28 cellular contexts compared by ENCODE assay signal in genomic region chr12:109126781-109127180, GRCh38. TPM values are rescaled to one million over a fixed set of nuclear protein-coding genes. Genes with fewer than 3 reads are reported as not detected.
DNase-seq lines count a peak whose midpoint lies in the region; ATAC-seq and TF ChIP-seq lines count a peak whose summit lies in the region.
"Had no signal": no experiment of that assay in that cellular context is flagged by ENCODE, and none has a peak within 500 bp of the region (broad histone marks: within the 10 kb centered on the region; RNA-seq: fewer than 3 reads in every experiment).

No MANE protein-coding gene starts in this region.

- H3K27me3 Mint-ChIP-seq in GM23338 (ENCODE audit: insufficient read depth, low read depth, poor library complexity) = peaks cover 4% of the 10 kb centered on the region
- H3K27me3 Mint-ChIP-seq: activated T-helper 17 cell treated with anti-CD3 and anti-CD28 coated beads, Interleukin-2, amount 50 U/mL, for 72 hours; stimulated activated naive CD8-positive, alpha-beta T cell treated with anti-CD3 and anti-CD28 coated beads, Interleukin-15, amount 100 ng/mL, for 72 hours had no signal

- no peaks in the 10 kb centered on the region for H4K20me1 ChIP-seq in GM23338 (replicated peaks; ENCODE audit: insufficient read depth)

- H3K9me3 ChIP-seq in right atrium auricular region (no peaks in the 10 kb centered on the region), parathyroid adenoma (ENCODE audit: control insufficient read depth, low read length) (no peaks in the 10 kb centered on the region), vagina (no peaks in the 10 kb centered on the region)
- H3K9me3 ChIP-seq: pancreas, tibial nerve had no signal

- no peaks in the 10 kb centered on the region for H3K9me2 ChIP-seq in GM23338 (ENCODE audit: insufficient read depth)

- H3K4me3 Mint-ChIP-seq in GM23338 = no peak overlapping the region
- H3K4me3 Mint-ChIP-seq: activated T-helper 17 cell treated with anti-CD3 and anti-CD28 coated beads, Interleukin-2, amount 50 U/mL, for 72 hours; CD14-positive monocyte; HFFc6; neural crest cell; stimulated activated naive CD8-positive, alpha-beta T cell treated with anti-CD3 and anti-CD28 coated beads, Interleukin-15, amount 100 ng/mL, for 72 hours had no signal

- no peak overlapping the region for H3K4me2 ChIP-seq in parathyroid adenoma (ENCODE audit: low read length)
- no peak overlapping the region for H3K4me2 ChIP-seq in GM23338

- H3K27ac ChIP-seq in right atrium auricular region (peak overlapping the region in 1 of 2 donors; percentile 72), parathyroid adenoma (peak overlapping the region; percentile 89), vagina (peak overlapping the region; percentile 20), GM23338 (ENCODE audit: low read depth) (no peak overlapping the region)
- H3K27ac ChIP-seq: 22Rv1, pancreas, WERI-Rb-1 had no signal

- H3K4me1 ChIP-seq in right atrium auricular region (peaks cover 0 to 47% of the 10 kb centered on the region in 2 donors), parathyroid adenoma (peaks cover 33% of the 10 kb centered on the region), vagina (peaks cover 13% of the 10 kb centered on the region), GM23338 (ENCODE audit: insufficient read depth) (no peaks in the 10 kb centered on the region)

- H3K4me3 ChIP-seq in right atrium auricular region = no peak overlapping the region
- H3K4me3 ChIP-seq in parathyroid adenoma (ENCODE audit: low read depth, low read length) = no peak overlapping the region
- no peak overlapping the region for H3K4me3 ChIP-seq in vagina
- no peak overlapping the region for H3K4me3 ChIP-seq in GM23338
- H3K4me3 ChIP-seq: pancreas, tibial nerve had no signal

- no peaks in the 10 kb centered on the region; the same call in 2 of the 3 replicates for H3K36me3 Mint-ChIP-seq in GM23338 (ENCODE audit: low read depth)
- H3K36me3 Mint-ChIP-seq: CD14-positive monocyte had no signal

- H3K36me3 ChIP-seq in right atrium auricular region (no peaks in the 10 kb centered on the region), parathyroid adenoma (ENCODE audit: control insufficient read depth, insufficient read depth, low read length) (no peaks in the 10 kb centered on the region), vagina (no peaks in the 10 kb centered on the region), GM23338 (ENCODE audit: insufficient read depth) (no peaks in the 10 kb centered on the region)
- H3K36me3 ChIP-seq: pancreas, tibial nerve, WERI-Rb-1 had no signal

- ATAC-seq in Right ventricle myocardium inferior (peak; percentile 49), GM23338 (no peak)
- ATAC-seq: activated T-helper 17 cell treated with anti-CD3 and anti-CD28 coated beads, Interleukin-2, amount 50 U/mL, for 72 hours; pancreas; stimulated activated naive CD8-positive, alpha-beta T cell treated with anti-CD3 and anti-CD28 coated beads, Interleukin-15, amount 100 ng/mL, for 72 hours had no signal

- intact Hi-C loops in Right ventricle myocardium inferior (cut with DNase I) = no loop called here
- intact Hi-C loops in vagina (cut with DNase I) = no loop called here

- H3F3A ChIP-seq in GM23338 (replicated peaks; ENCODE audit: low read depth) = no peaks in the 10 kb centered on the region

- H3K27me3 ChIP-seq in right atrium auricular region (no peaks in the 10 kb centered on the region), parathyroid adenoma (ENCODE audit: control insufficient read depth, insufficient read depth, low read length) (no peaks in the 10 kb centered on the region), vagina (no peaks in the 10 kb centered on the region), GM23338 (ENCODE audit: insufficient read depth) (no peaks in the 10 kb centered on the region)
- H3K27me3 ChIP-seq: pancreas, tibial nerve had no signal

- DNase-seq in Right ventricle myocardium inferior (ENCODE audit: missing footprints) (no peak), right atrium auricular region (ENCODE audit: low spot score) (no peak), fibroblast of peridontal ligament (ENCODE audit: extremely low read depth) (peak; percentile 83), vagina (ENCODE audit: extremely low spot score in 2 of 2) (no peak), mucosa of gallbladder (ENCODE audit: low spot score) (no peak), GM23338 (ENCODE audit: low spot score) (no peak)
- DNase-seq in activated naive CD4-positive, alpha-beta T cell treated with Interleukin-2 at 50 U/mL for 16 hours = no peak
- DNase-seq: activated CD4-positive, alpha-beta T cell treated with anti-CD3 and anti-CD28 coated beads for 4 hours; activated naive CD4-positive, alpha-beta T cell treated with anti-CD3 and anti-CD28 coated beads, Interleukin-2, amount 50 U/mL, for 16 hours; amygdala; DMS79; GOT3; HFFc6; kidney; NCI-H146; NCI-H446; NCI-H774; pancreas; stimulated activated CD4-positive, alpha-beta T cell treated with anti-CD3 and anti-CD28 coated beads, Interleukin-2, amount 100 ng/mL, for 48 hours; stimulated activated naive CD8-positive, alpha-beta T cell treated with anti-CD3 and anti-CD28 coated beads, Interleukin-15, amount 100 ng/mL, for 72 hours; T-helper 9 cell; WERI-Rb-1 had no signal

- no peak overlapping the region for H2AFZ ChIP-seq in parathyroid adenoma
- no peak overlapping the region for H2AFZ ChIP-seq in GM23338

- no peak for TF ChIP-seq POLR2A in vagina (IDR thresholded peaks at IDR 0.05)

- H3K79me2 ChIP-seq in parathyroid adenoma = peaks cover 19% of the 10 kb centered on the region
- no peaks in the 10 kb centered on the region for H3K79me2 ChIP-seq in GM23338 (replicated peaks; ENCODE audit: insufficient read depth)

- H3K9me3 Mint-ChIP-seq in GM23338 = no peaks in the 10 kb centered on the region
- H3K9me3 Mint-ChIP-seq: activated T-helper 17 cell treated with anti-CD3 and anti-CD28 coated beads, Interleukin-2, amount 50 U/mL, for 72 hours; CD14-positive monocyte; HFFc6; neural crest cell; stimulated activated naive CD8-positive, alpha-beta T cell treated with anti-CD3 and anti-CD28 coated beads, Interleukin-15, amount 100 ng/mL, for 72 hours had no signal

- no peak overlapping the region for H3K9ac ChIP-seq in parathyroid adenoma

- TF ChIP-seq CTCF in right atrium auricular region (IDR thresholded peaks at IDR 0.05) (no peak), parathyroid adenoma (IDR thresholded peaks at IDR 0.05) (no peak), vagina (IDR thresholded peaks at IDR 0.05) (no peak), GM23338 (conservative IDR thresholded peaks at IDR 0.05; ENCODE audit: low read depth in 2 of 2) (no peak)

- peaks cover 15% of the 10 kb centered on the region for H3K4me1 Mint-ChIP-seq in GM23338
- H3K4me1 Mint-ChIP-seq: activated T-helper 17 cell treated with anti-CD3 and anti-CD28 coated beads, Interleukin-2, amount 50 U/mL, for 72 hours; CD14-positive monocyte; neural crest cell; stimulated activated naive CD8-positive, alpha-beta T cell treated with anti-CD3 and anti-CD28 coated beads, Interleukin-15, amount 100 ng/mL, for 72 hours had no signal

- no peak overlapping the region for H3K27ac Mint-ChIP-seq in GM23338
- H3K27ac Mint-ChIP-seq: activated T-helper 17 cell treated with anti-CD3 and anti-CD28 coated beads, Interleukin-2, amount 50 U/mL, for 72 hours; CD14-positive monocyte; HFFc6; stimulated activated naive CD8-positive, alpha-beta T cell treated with anti-CD3 and anti-CD28 coated beads, Interleukin-15, amount 100 ng/mL, for 72 hours had no signal

TF ChIP-seq in GM23338, 12 proteins besides CTCF, POLR2A, EP300 and RAD21 (continues in another document):
- no peak for TF ChIP-seq REST (IDR thresholded peaks at IDR 0.05; ENCODE audit: unreplicated experiment)
- no peak for TF ChIP-seq EZH2 (IDR thresholded peaks at IDR 0.05; ENCODE audit: low read depth, unreplicated experiment)
- no peak for TF ChIP-seq STAT1 (IDR thresholded peaks at IDR 0.05; ENCODE audit: unreplicated experiment)
- TF ChIP-seq ZNF331 (CRISPR knock-in tag; IDR thresholded peaks at IDR 0.05; ENCODE audit: low read depth) = no peak
- no peak for TF ChIP-seq POLR2AphosphoS5 (IDR thresholded peaks at IDR 0.05; ENCODE audit: low read depth)

RNA-seq across cellular contexts. Expression of gene ACACB, which starts 10.4 kb away (rescaled TPM):
- total RNA-seq in Right ventricle myocardium inferior (150 TPM), right atrium auricular region (100 to 1,000 TPM in 1 of 2 donors, 10 to 100 TPM in 1; 76.8 to 104 TPM), vagina (130 TPM), mucosa of gallbladder (56.9 TPM)
- 14.5 and 15.4 TPM in 2 replicates for total RNA-seq in GM23338 (2014; rRNA removed; shearing (Covaris generic))
- polyA plus RNA-seq in GM23338 (2016; fragmentation: Nextera tagmentation; extraction: Ambion mirVana) = 5.2 and 6.2 TPM in 2 replicates

RNA-seq across cellular contexts. Expression of gene UNG, which starts 29.4 kb away (rescaled TPM):
- 26.9 TPM for total RNA-seq in Right ventricle myocardium inferior
- 10 to 100 TPM; 10.2 to 12.1 TPM for total RNA-seq in right atrium auricular region
- total RNA-seq in vagina = 29.2 TPM
- 30.8 TPM for total RNA-seq in mucosa of gallbladder
- total RNA-seq in GM23338 (2014; rRNA removed; shearing (Covaris generic)) = 209 and 278 TPM in 2 replicates
- 90.5 and 94.2 TPM in 2 replicates for polyA plus RNA-seq in GM23338 (2016; fragmentation: Nextera tagmentation; extraction: Ambion mirVana)

RNA-seq across cellular contexts. Expression of gene ALKBH2, which starts 33.5 kb away (rescaled TPM):
- 7.7 TPM for total RNA-seq in Right ventricle myocardium inferior
- total RNA-seq in right atrium auricular region = 1 to 10 TPM; 3.9 to 8.5 TPM
- 14.5 TPM for total RNA-seq in vagina
- total RNA-seq in mucosa of gallbladder = 8.3 TPM
- total RNA-seq in GM23338 (2014; rRNA removed; shearing (Covaris generic)) = 15.9 and 16.4 TPM in 2 replicates
- polyA plus RNA-seq in GM23338 (2016; fragmentation: Nextera tagmentation; extraction: Ambion mirVana) = 34.4 and 35.9 TPM in 2 replicates
